ENCODE assay signal across 8 cellular contexts in the genomic region with DNA sequence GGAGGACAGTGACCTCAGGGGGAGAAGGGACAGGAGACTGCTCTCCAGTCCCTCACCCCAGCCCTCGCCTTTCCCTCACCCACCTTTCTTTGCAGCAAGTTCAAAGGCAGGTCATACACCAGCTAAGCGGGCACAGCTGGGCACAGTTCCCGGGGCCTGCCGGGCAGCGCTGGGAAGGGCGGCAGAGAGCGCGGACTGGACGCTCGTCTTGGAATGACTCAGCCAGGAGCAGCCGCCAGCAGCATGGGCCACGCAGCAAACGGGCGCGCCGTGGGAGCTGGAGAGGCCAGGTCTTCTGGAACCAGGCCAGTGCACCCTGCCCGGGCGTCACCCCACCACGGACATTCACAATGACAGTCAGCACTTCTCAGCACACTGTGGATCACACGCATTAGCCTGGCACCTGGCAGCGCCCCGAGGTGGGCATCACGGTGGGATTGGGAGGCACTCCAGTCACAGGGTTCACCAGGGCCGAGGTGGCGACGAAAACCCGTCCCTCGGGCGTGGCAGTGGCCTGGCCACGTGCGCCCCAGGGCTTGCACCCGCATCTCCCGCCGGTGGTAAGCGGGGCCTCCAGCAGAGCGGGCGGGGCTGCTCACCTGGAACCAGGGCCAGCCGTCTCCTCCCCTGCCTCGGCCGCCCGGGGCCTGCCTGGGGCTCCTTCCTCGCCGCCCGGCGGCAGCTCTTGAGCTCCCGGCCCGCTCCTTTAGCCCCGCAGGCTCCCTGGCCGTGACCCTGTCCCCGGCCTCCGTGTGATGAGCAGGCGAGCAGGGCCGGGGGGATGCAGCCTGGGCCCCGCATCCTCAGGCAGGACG. TPM values are rescaled to one million over a fixed set of nuclear protein-coding genes. Genes with fewer than 3 reads are reported as not detected.
DNase-seq lines count a peak whose midpoint lies in the region; ATAC-seq, FAIRE-seq and TF ChIP-seq lines count a peak whose summit lies in the region.

No MANE protein-coding gene starts in this region.

- no peaks in the 10 kb centered on the region for H3K79me2 ChIP-seq in HCT116 (ENCODE audit: insufficient read depth, low read length)
- H3K79me2 ChIP-seq in H1 (ENCODE audit: control insufficient read depth in 1 of 2, insufficient read depth in 2 of 2, low read length in 2 of 2), result no peaks in the 10 kb centered on the region
- no peaks in the 10 kb centered on the region for H3K79me2 ChIP-seq in mesendoderm (ENCODE audit: control insufficient read depth, insufficient read depth, low read length)

- H2AK5ac ChIP-seq in H1 (ENCODE audit: low read depth, low read length) (no peak overlapping the region), mesendoderm (ENCODE audit: low read length) (no peak overlapping the region)

- H2BK5ac ChIP-seq in H1 (ENCODE audit: low read depth, low read length) (no peak overlapping the region), mesendoderm (ENCODE audit: low read length) (no peak overlapping the region)

- intact Hi-C loops in HCT116 (cut with micrococcal nuclease) (loop anchor here (1.0 to 10.0 kb wide), 5 partner anchors 51 to 857 kb away; a partner anchor contains a TSS), Panc1 (cut with micrococcal nuclease; ENCODE audit: unreplicated experiment) (loop anchor here (1.0 to 5.0 kb wide), 4 partner anchors 103 to 507 kb away; no protein-coding TSS in a partner anchor)

- H3K18ac ChIP-seq in H1 (ENCODE audit: extremely low read depth, low read length), result peak overlapping the region; percentile 15; the same call in 1 of the 2 replicates
- H3K18ac ChIP-seq in mesendoderm (ENCODE audit: low read length), result no peak overlapping the region

- peak overlapping the region; percentile 81; the same call in 1 of the 2 replicates for H2BK12ac ChIP-seq in H1 (ENCODE audit: low read depth, low read length)

- peaks cover 76% of the 10 kb centered on the region for H3K27me3 Mint-ChIP-seq in type B pancreatic cell

- H4K8ac ChIP-seq in H1 (ENCODE audit: extremely low read depth, insufficient read depth, low read length) (peak overlapping the region; percentile 65; the same call in 1 of the 2 replicates), mesendoderm (ENCODE audit: low read depth, low read length) (no peak overlapping the region)

- no peak overlapping the region for H3K27ac Mint-ChIP-seq in type B pancreatic cell

- no peak for TF ChIP-seq POLR2A in HCT116 (IDR thresholded peaks at IDR 0.05; ENCODE audit: borderline replicate concordance, extremely low read depth, insufficient read depth, insufficient read length)
- TF ChIP-seq POLR2A in H1 (IDR thresholded peaks at IDR 0.05; ENCODE audit: control extremely low read depth in 1 of 2, low read depth in 2 of 2, low read length in 2 of 2), result no peak

- H3K4me3 ChIP-seq in HCT116 (replicated peaks in 1 of 2; ENCODE audit: low read depth in 1 of 2, low read length in 2 of 2), result peak overlapping the region; percentile 54 to 69
- peak overlapping the region; percentile 43 to 60 for H3K4me3 ChIP-seq in Panc1 (ENCODE audit: low read depth in 2 of 2, low read length in 2 of 2)
- peak overlapping the region in 3 of 4 experiments; percentile 18 to 54 (median 29); a peak in 5 of 8 replicates for H3K4me3 ChIP-seq in H1 (ENCODE audit: extremely low read depth in 1 of 4, insufficient read depth in 2 of 4, low read depth in 3 of 4, low read length in 4 of 4)
- H3K4me3 ChIP-seq in mesendoderm (ENCODE audit: low read length), result no peak overlapping the region

- H3K27ac ChIP-seq in HCT116 (ENCODE audit: low read depth, low read length) (peak overlapping the region; percentile 77), Panc1 (ENCODE audit: low read length) (no peak overlapping the region), H1 (ENCODE audit: low read depth, low read length) (no peak overlapping the region), mesendoderm (ENCODE audit: low read depth, low read length) (no peak overlapping the region)

- H3K14ac ChIP-seq in H1 (ENCODE audit: insufficient read length), result no peak overlapping the region

- peak overlapping the region; percentile 78 for H4K91ac ChIP-seq in H1 (replicated peaks; ENCODE audit: insufficient read length, low read length)

- ATAC-seq in HCT116 (peak; percentile 63), Panc1 (peak; percentile 67), HG03565 (IDR thresholded peaks at IDR 0.05; ENCODE audit: unreplicated experiment) (no peak)

- H3K4me2 ChIP-seq in HCT116 (ENCODE audit: low read length) (peak overlapping the region; percentile 98), H1 (ENCODE audit: insufficient read depth in 1 of 2, low read depth in 2 of 2, low read length in 2 of 2) (peak overlapping the region in 1 of 2 experiments; percentile 88; a peak in 3 of 4 replicates), mesendoderm (ENCODE audit: low read length) (peak overlapping the region; percentile 39)

- RAD21 ChIA-PET in HCT116 (lab: Charles Lee; ENCODE audit: low non-redundant PET in 1 of 2, low total read pairs in 2 of 2, uncharacterized antibody in 2 of 2, unreplicated experiment in 2 of 2), result interaction anchor here (0.6 to 1.6 kb wide), 13 partner anchors 41 to 321 kb away, joined by 3 to 12 read pairs (median 4); a partner anchor contains a TSS

- POLR2A ChIA-PET in HCT116 (lab: Charles Lee), result interaction anchor here (1.2 to 1.4 kb wide), 2 partner anchors 48 to 103 kb away, joined by 4 to 5 read pairs; no protein-coding TSS in a partner anchor
- POLR2A ChIA-PET in Panc1 (lab: Charles Lee), result interaction anchor here (0.6 kb wide), 2 partner anchors 31 to 45 kb away, joined by 3 to 4 read pairs; no protein-coding TSS in a partner anchor
- POLR2A ChIA-PET in H1 (lab: Charles Lee; ENCODE audit: partially characterized antibody), result no interaction called here

- H3K9me3 Mint-ChIP-seq in type B pancreatic cell, result no peaks in the 10 kb centered on the region

- peaks cover 8% of the 10 kb centered on the region for H3K27me3 ChIP-seq in HCT116 (ENCODE audit: insufficient read depth, low read length)
- H3K27me3 ChIP-seq in Panc1 (ENCODE audit: control insufficient read depth, insufficient read depth, low read length), result peaks cover 8% of the 10 kb centered on the region
- peaks cover 0 to 20% (median 9%) of the 10 kb centered on the region in 4 experiments; a peak in 5 of 7 replicates for H3K27me3 ChIP-seq in H1 (replicated peaks in 1 of 4; ENCODE audit: control insufficient read depth in 3 of 4, extremely low read depth in 1 of 4, insufficient read depth in 3 of 4, low read length in 3 of 4)
- no peaks in the 10 kb centered on the region for H3K27me3 ChIP-seq in mesendoderm (ENCODE audit: insufficient read depth, low read length, poor library complexity)

- WGBS in H1 (ENCODE audit: extremely low coverage in 1 of 2, insufficient coverage in 1 of 2, insufficient read length in 1 of 2, insufficient replicate concordance in 2 of 2, low coverage in 1 of 2, low lambda C conversion rate in 2 of 2, missing lambda C conversion rate in 1 of 2), 2 experiments, result 59% methylated on average over 47 of the region's 55 CpGs; no CpG with 5 or more reads in 1 of the 2 experiments
- WGBS in mesendoderm (ENCODE audit: extremely low coverage, insufficient coverage, low lambda C conversion rate), result no CpG with 5 or more reads among the region's 55 CpGs

- H3K9me2 ChIP-seq in HCT116 (ENCODE audit: insufficient read depth), result no peaks in the 10 kb centered on the region

- TF ChIP-seq EP300 in H1 (IDR thresholded peaks at IDR 0.05; ENCODE audit: borderline replicate concordance in 1 of 2, low read depth in 2 of 2, low read length in 2 of 2), result no peak

- no peaks in the 10 kb centered on the region for H3K36me3 ChIP-seq in HCT116 (ENCODE audit: control insufficient read depth in 1 of 2, insufficient read depth in 2 of 2, low read length in 2 of 2)
- H3K36me3 ChIP-seq in Panc1 (ENCODE audit: control insufficient read depth, insufficient read depth, low read length), result no peaks in the 10 kb centered on the region
- no peaks in the 10 kb centered on the region for H3K36me3 ChIP-seq in H1 (ENCODE audit: control insufficient read depth in 2 of 4, insufficient read depth in 4 of 4, low read length in 3 of 4)
- no peaks in the 10 kb centered on the region for H3K36me3 ChIP-seq in mesendoderm (ENCODE audit: control insufficient read depth, insufficient read depth, low read length)

- H3K56ac ChIP-seq in H1 (replicated peaks; ENCODE audit: insufficient read length, low read depth, low read length) (no peak overlapping the region), mesendoderm (ENCODE audit: low read length) (peak overlapping the region; percentile 3)

- CTCF ChIA-PET in HCT116 (lab: Charles Lee), result interaction anchor here (0.6 to 5.0 kb wide), 51 partner anchors 8 to 1661 kb away, joined by 3 to 86 read pairs (median 5); a partner anchor contains a TSS
- CTCF ChIA-PET in Panc1 (lab: Charles Lee), result interaction anchor here (0.5 to 2.2 kb wide), 22 partner anchors 8 to 759 kb away, joined by 3 to 17 read pairs (median 4); no protein-coding TSS in a partner anchor
- CTCF ChIA-PET in H1 (lab: Charles Lee; ENCODE audit: partially characterized antibody), result interaction anchor here (0.6 to 6.7 kb wide), 71 partner anchors 8 to 739 kb away, joined by 3 to 105 read pairs (median 5); a partner anchor contains a TSS

- H3K23ac ChIP-seq in H1 (ENCODE audit: insufficient read length) (no peak overlapping the region), mesendoderm (ENCODE audit: low read length) (no peak overlapping the region)

- H4K20me1 ChIP-seq in HCT116 (ENCODE audit: insufficient read depth) (no peaks in the 10 kb centered on the region), H1 (replicated peaks in 1 of 2; ENCODE audit: control insufficient read depth in 1 of 2, insufficient read depth in 2 of 2, low read length in 2 of 2) (no peaks in the 10 kb centered on the region)

- H2AFZ ChIP-seq in HCT116 (ENCODE audit: low read depth, low read length, poor library complexity, severe bottlenecking) (peak overlapping the region; percentile 65), H1 (ENCODE audit: low read length) (peak overlapping the region; percentile 69; the same call in 1 of the 2 replicates)

- H3K79me1 ChIP-seq in H1 (ENCODE audit: low read depth, low read length) (no peaks in the 10 kb centered on the region), mesendoderm (ENCODE audit: low read length) (no peaks in the 10 kb centered on the region)

- peak overlapping the region; percentile 25 for H3K4me3 Mint-ChIP-seq in type B pancreatic cell

- no peak overlapping the region; the same call in 1 of the 2 replicates for H2BK20ac ChIP-seq in H1 (ENCODE audit: low read length)

- FAIRE-seq in H1 (lab: Jason Lieb, UNC), result no peak

- no peaks in the 10 kb centered on the region for H3K36me3 Mint-ChIP-seq in type B pancreatic cell

- DNase-seq in DMS79 treated with DMSO at 0.1 percent for 48 hours (lab: John Stamatoyannopoulos, UW) (peak; percentile 4), DMS79 (lab: John Stamatoyannopoulos, UW) (no peak), HCT116 (ENCODE audit: low read depth, low spot score) (no peak), Panc1 (ENCODE audit: low read depth, low spot score) (peak; percentile 20), H1 (ENCODE audit: low read depth in 1 of 2, low spot score in 2 of 2) (peak in 1 of 2 experiments; percentile 68), mesendoderm (no peak), type B pancreatic cell (ENCODE audit: extremely low spot score, unreplicated experiment) (no peak)

- H3K4me1 ChIP-seq in HCT116 (ENCODE audit: control insufficient read depth in 1 of 2, insufficient read depth in 2 of 2, low read length in 2 of 2), result peaks cover 0 to 22% of the 10 kb centered on the region in 2 experiments; a peak in 2 of 4 replicates
- H3K4me1 ChIP-seq in Panc1 (ENCODE audit: control insufficient read depth, insufficient read depth, low read length), result peaks cover 6% of the 10 kb centered on the region; the same call in 1 of the 2 replicates
- peaks cover 0 to 12% (median 5%) of the 10 kb centered on the region in 4 experiments; a peak in 5 of 7 replicates for H3K4me1 ChIP-seq in H1 (replicated peaks in 1 of 4; ENCODE audit: control insufficient read depth in 3 of 4, insufficient read depth in 4 of 4, low read length in 3 of 4)
- H3K4me1 ChIP-seq in mesendoderm (ENCODE audit: control insufficient read depth, low read depth, low read length), result no peaks in the 10 kb centered on the region

- H3K9me3 ChIP-seq in HCT116 (ENCODE audit: control insufficient read depth in 1 of 2, insufficient read depth in 1 of 2, low read depth in 1 of 2, low read length in 2 of 2), result no peaks in the 10 kb centered on the region
- H3K9me3 ChIP-seq in Panc1 (ENCODE audit: control insufficient read depth, insufficient read depth, low read depth, low read length), result no peaks in the 10 kb centered on the region
- H3K9me3 ChIP-seq in H1 (ENCODE audit: insufficient read depth in 2 of 2, low read depth in 1 of 2, low read length in 1 of 2), result no peaks in the 10 kb centered on the region

- H2BK15ac ChIP-seq in H1 (ENCODE audit: low read length) (peak overlapping the region; percentile 46; the same call in 1 of the 2 replicates), mesendoderm (replicated peaks; ENCODE audit: low read depth) (no peak overlapping the region)

- H3K9ac ChIP-seq in HCT116 (ENCODE audit: low read length) (peak overlapping the region; percentile 63), H1 (replicated peaks in 1 of 4; ENCODE audit: extremely low read depth in 1 of 4, low read depth in 3 of 4, low read length in 3 of 4) (no peak overlapping the region), mesendoderm (ENCODE audit: low read length) (peak overlapping the region; percentile 31)

- H3K4ac ChIP-seq in H1 (replicated peaks; ENCODE audit: insufficient read length, low read depth, low read length) (no peak overlapping the region), mesendoderm (ENCODE audit: low read depth, low read length) (no peak overlapping the region)

- no peak for TF ChIP-seq CTCF in HCT116 (IDR thresholded peaks at IDR 0.05 in 2 of 3, conservative IDR thresholded peaks at IDR 0.05 in 1 of 3; ENCODE audit: borderline replicate concordance in 1 of 3, insufficient read depth in 1 of 3, low read depth in 2 of 3, low read length in 2 of 3)
- TF ChIP-seq CTCF in Panc1 (IDR thresholded peaks at IDR 0.05), result no peak
- no peak for TF ChIP-seq CTCF in H1 (IDR thresholded peaks at IDR 0.05; ENCODE audit: control extremely low read depth in 1 of 3, insufficient read depth in 1 of 3, low read depth in 1 of 3, low read length in 3 of 3)
- TF ChIP-seq CTCF in type B pancreatic cell (conservative IDR thresholded peaks at IDR 0.05), result no peak

- H3K23me2 ChIP-seq in H1 (ENCODE audit: low read depth, low read length), result no peaks in the 10 kb centered on the region; the same call in 1 of the 2 replicates

- H4K5ac ChIP-seq in H1 (ENCODE audit: insufficient read length, low read depth, low read length) (no peak overlapping the region), mesendoderm (ENCODE audit: low read length) (no peak overlapping the region)

- in situ Hi-C loops in Panc1 (cut with HindIII; ENCODE audit: low pct_unique_long_range_greater_than_20kb, low sequenced_read_pairs), result no loop called here

- TF ChIP-seq RAD21 in HCT116 (IDR thresholded peaks at IDR 0.05; ENCODE audit: low read depth), result no peak
- TF ChIP-seq RAD21 in H1 (IDR thresholded peaks at IDR 0.05 in 1 of 2, conservative IDR thresholded peaks at IDR 0.05 in 1 of 2; ENCODE audit: low read depth in 2 of 2, low read length in 2 of 2), result no peak

- no TSS peak for BruUV-seq in HCT116 (replicated peaks; lab: Mats Ljungman, UMichigan)
- no TSS peak for BruUV-seq in Panc1 (replicated peaks; lab: Mats Ljungman, UMichigan)

- H2BK120ac ChIP-seq in H1 (replicated peaks; ENCODE audit: low read depth, low read length) (no peak overlapping the region), mesendoderm (ENCODE audit: low read depth, low read length) (no peak overlapping the region)

- H3K4me1 Mint-ChIP-seq in type B pancreatic cell (ENCODE audit: unreplicated experiment), result peaks cover 5% of the 10 kb centered on the region

RNA-seq across cellular contexts. Expression of a gene that starts 29.0 kb away (rescaled TPM):
- total RNA-seq in HCT116 (2021; ENCODE audit: unreplicated experiment), result 0.22 TPM
- not detected in 2 replicates for polyA plus RNA-seq in HCT116 (2012)
- total RNA-seq in Panc1 (2021; ENCODE audit: unreplicated experiment), result 0.23 TPM
- not detected for polyA plus RNA-seq in Panc1 (2012; ENCODE audit: insufficient read length)
- total RNA-seq in H1 (2021; fragmentation: NEBNext Ultra II Directional; extraction: Animal tissue kit (Norgen Biotek cat#: 25700)), result not detected in 2 replicates
- polyA plus RNA-seq in H1 (2011; rRNA removed), result not detected in 2 replicates
- 0.04 TPM for polyA plus RNA-seq in H1 (2011; cell fraction: cytosol; rRNA removed)
- not detected for polyA plus RNA-seq in H1 (2011; cell fraction: nucleus; rRNA removed)
- not detected in 4 replicates for polyA plus RNA-seq in H1 (2012, experiment 1 of 2)
- not detected for polyA plus RNA-seq in H1 (2012, experiment 2 of 2)
- polyA plus RNA-seq in H1 (2013, experiment 1 of 2), result not detected
- polyA plus RNA-seq in H1 (2013, experiment 2 of 2), result not detected
- not detected in 2 replicates for polyA minus RNA-seq in H1 (2011; rRNA and poly(A)+ RNA removed)
- not detected for polyA minus RNA-seq in H1 (2011; cell fraction: cytosol; rRNA and poly(A)+ RNA removed)
- not detected for polyA minus RNA-seq in H1 (2011; cell fraction: nucleus; rRNA and poly(A)+ RNA removed)
- under 0.01 TPM for polyA plus RNA-seq in mesendoderm (2013, experiment 1 of 2)
- not detected for polyA plus RNA-seq in mesendoderm (2013, experiment 2 of 2)
- total RNA-seq in type B pancreatic cell (ENCODE audit: low replicate concordance), result 0.05 TPM in 1 of 2 replicates, not detected in the other

RNA-seq across cellular contexts. Expression of a gene that starts 50.8 kb away (rescaled TPM):
- total RNA-seq in HCT116 (2021; ENCODE audit: unreplicated experiment), result 9.9 TPM
- polyA plus RNA-seq in HCT116 (2012), result 4.7 and 6.3 TPM in 2 replicates
- total RNA-seq in Panc1 (2021; ENCODE audit: unreplicated experiment), result 1.8 TPM
- 1.1 TPM for polyA plus RNA-seq in Panc1 (2012; ENCODE audit: insufficient read length)
- total RNA-seq in H1 (2021; fragmentation: NEBNext Ultra II Directional; extraction: Animal tissue kit (Norgen Biotek cat#: 25700)), result 11.2 and 12.9 TPM in 2 replicates
- 3.6 and 5.1 TPM in 2 replicates for polyA plus RNA-seq in H1 (2011; rRNA removed)
- polyA plus RNA-seq in H1 (2011; cell fraction: cytosol; rRNA removed), result 5.5 TPM
- polyA plus RNA-seq in H1 (2011; cell fraction: nucleus; rRNA removed), result 7.7 TPM
- polyA plus RNA-seq in H1 (2012, experiment 1 of 2), result 6.8 to 7.4 TPM (median 7.2 TPM) in 4 replicates
- polyA plus RNA-seq in H1 (2012, experiment 2 of 2), result 4.6 TPM
- 5.4 TPM for polyA plus RNA-seq in H1 (2013, experiment 1 of 2)
- 4.5 TPM for polyA plus RNA-seq in H1 (2013, experiment 2 of 2)
- 4.3 and 5.5 TPM in 2 replicates for polyA minus RNA-seq in H1 (2011; rRNA and poly(A)+ RNA removed)
- 8.2 TPM for polyA minus RNA-seq in H1 (2011; cell fraction: cytosol; rRNA and poly(A)+ RNA removed)
- polyA minus RNA-seq in H1 (2011; cell fraction: nucleus; rRNA and poly(A)+ RNA removed), result 4.7 TPM
- polyA plus RNA-seq in mesendoderm (2013, experiment 1 of 2), result 3.6 TPM
- polyA plus RNA-seq in mesendoderm (2013, experiment 2 of 2), result 3.5 TPM
- 4.1 and 5.1 TPM in 2 replicates for total RNA-seq in type B pancreatic cell (ENCODE audit: low replicate concordance)

Comparison
In these comparisons a context has a peak if more than half of its experiments do, and no peak if none do; other contexts are left out.
1. DNase-seq: peak in DMS79 treated with DMSO at 0.1 percent for 48 hours (single experiment) and Panc1 (single experiment); none in DMS79 (single experiment), HCT116 (single experiment), mesendoderm (single experiment) and type B pancreatic cell (single experiment).
2. H3K9ac ChIP-seq: peak in HCT116 (single experiment) and mesendoderm (single experiment); none in H1 (0 of 4).